ENCODE assay signal across 9 cellular contexts in the genomic region with DNA sequence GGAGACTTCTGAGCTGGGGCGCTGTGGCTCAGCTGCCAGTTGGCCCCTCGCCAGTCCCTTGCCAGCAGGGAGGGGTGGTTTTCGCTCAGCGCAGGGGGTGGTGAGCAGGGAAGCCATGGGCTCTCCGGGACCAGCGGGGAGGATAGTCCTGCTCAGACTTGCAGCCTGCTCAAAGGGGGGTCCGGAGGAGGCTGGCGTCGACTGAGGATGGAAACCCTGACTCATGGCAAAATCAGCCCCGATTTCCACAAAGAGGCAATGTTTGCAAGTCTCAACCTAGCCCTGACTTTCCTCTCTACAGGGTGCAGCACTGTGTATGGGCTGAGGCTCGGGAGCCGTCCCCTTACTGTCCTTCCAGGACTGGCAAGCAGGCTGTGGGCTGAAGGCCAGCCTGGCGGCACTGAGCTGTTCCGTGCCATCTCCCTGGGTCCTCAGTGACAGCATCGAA. TPM values are rescaled to one million over a fixed set of nuclear protein-coding genes. Genes with fewer than 3 reads are reported as not detected.
A peak's percentile ranks its signal among the peaks of the same experiment; 100 is the strongest.
DNase-seq lines count a peak whose midpoint lies in the region; ATAC-seq and TF ChIP-seq lines count a peak whose summit lies in the region.
"Had no signal": no experiment of that assay in that cellular context is flagged by ENCODE, and none has a peak within 500 bp of the region (broad histone marks: within the 10 kb centered on the region; RNA-seq: fewer than 3 reads in every experiment).

No MANE protein-coding gene starts in this region.

- intact Hi-C loops in breast epithelium (cut with DNase I; ENCODE audit: low total_unique reads) = no loop called here
- intact Hi-C loops in natural killer cell (cut with micrococcal nuclease) = no loop called here

- TF ChIP-seq CTCF in breast epithelium (IDR thresholded peaks at IDR 0.05) (no peak), mesothelial cell of epicardium (IDR thresholded peaks at IDR 0.05; ENCODE audit: unreplicated experiment) (no peak), natural killer cell (IDR thresholded peaks at IDR 0.05) (no peak)

- peak; percentile 28 to 38 for DNase-seq in SHP77 (lab: John Stamatoyannopoulos, UW)
- DNase-seq in SHP77 treated with DMSO at 0.1 percent for 48 hours (lab: John Stamatoyannopoulos, UW) = no peak
- peak; percentile 80 to 93 for DNase-seq in breast epithelium (ENCODE audit: low spot score in 2 of 2)
- no peak for DNase-seq in mesothelial cell of epicardium (ENCODE audit: low spot score in 2 of 2, unreplicated experiment in 2 of 2)
- no peak for DNase-seq in natural killer cell
- no peak for DNase-seq in NCI-H2227 (lab: John Stamatoyannopoulos, UW; ENCODE audit: unreplicated experiment)
- no peak for DNase-seq in stimulated activated naive CD4-positive, alpha-beta T cell treated with Interleukin-2 at 50 U/mL for 16 hours (lab: John Stamatoyannopoulos, UW)
- DNase-seq: AML-193 had no signal

- H3K36me3 ChIP-seq in breast epithelium = no peaks in the 10 kb centered on the region

- no peak for ATAC-seq in natural killer cell
- no peak for ATAC-seq in HG02798 (IDR thresholded peaks at IDR 0.05; ENCODE audit: poor library complexity, unreplicated experiment)

- H3K27me3 Mint-ChIP-seq in mesothelial cell of epicardium (ENCODE audit: low read depth) (no peaks in the 10 kb centered on the region), natural killer cell (ENCODE audit: low read depth in 2 of 2) (peaks cover 10 to 14% of the 10 kb centered on the region in 2 donors)

- no peaks in the 10 kb centered on the region for H3K9me3 ChIP-seq in breast epithelium

- TF ChIP-seq POLR2A in breast epithelium (IDR thresholded peaks at IDR 0.05) = no peak

- no peak overlapping the region for H3K4me3 Mint-ChIP-seq in mesothelial cell of epicardium
- no peak overlapping the region for H3K4me3 Mint-ChIP-seq in natural killer cell

- H3K4me3 ChIP-seq in breast epithelium = peak overlapping the region in 2 of 3 donors; percentile 21 to 47

- H3K9me3 Mint-ChIP-seq in mesothelial cell of epicardium = no peaks in the 10 kb centered on the region
- no peaks in the 10 kb centered on the region for H3K9me3 Mint-ChIP-seq in natural killer cell

- H3K27ac Mint-ChIP-seq in mesothelial cell of epicardium (peak overlapping the region; percentile 93), natural killer cell (no peak overlapping the region)

- H3K27ac ChIP-seq in breast epithelium = peak overlapping the region; percentile 71 to 90

- H3K4me1 Mint-ChIP-seq in mesothelial cell of epicardium (peaks cover 25% of the 10 kb centered on the region), natural killer cell (no peaks in the 10 kb centered on the region)

- H3K36me3 Mint-ChIP-seq in mesothelial cell of epicardium (peaks cover 29% of the 10 kb centered on the region), natural killer cell (no peaks in the 10 kb centered on the region)

- H3K4me1 ChIP-seq in breast epithelium = peaks cover 0 to 9% of the 10 kb centered on the region in 2 donors

- no peaks in the 10 kb centered on the region for H3K27me3 ChIP-seq in breast epithelium

RNA-seq across cellular contexts. Expression of a gene that starts 35.1 kb away (rescaled TPM):
- 100 to 1,000 TPM; 115 to 293 (median 267) TPM for total RNA-seq in breast epithelium
- total RNA-seq in mesothelial cell of epicardium = 283 to 297 TPM (median 296 TPM) in 3 replicates
- under 1 TPM in 1 of 3 donors, not detected in 2; 0.58 TPM for total RNA-seq in natural killer cell

Comparison
In these comparisons a context has a peak if more than half of its experiments do, and no peak if none do; other contexts are left out.
1. DNase-seq: peak in SHP77 (2 of 2) and breast epithelium (2 of 2); none in SHP77 treated with DMSO at 0.1 percent for 48 hours (single experiment), mesothelial cell of epicardium (0 of 2), natural killer cell (single experiment), NCI-H2227 (single experiment) and stimulated activated naive CD4-positive, alpha-beta T cell treated with Interleukin-2 at 50 U/mL for 16 hours (single experiment).
2. RNA of a gene that starts 35.1 kb away (total RNA-seq): 283 to 297 TPM in mesothelial cell of epicardium and 115 to 293 TPM in breast epithelium; 0.58 TPM in natural killer cell; every median in the first group is over 10 times any median in the second.